7 cellular contexts compared by ENCODE assay signal in genomic region chr7:16421333-16422099, GRCh38. TPM values are rescaled to one million over a fixed set of nuclear protein-coding genes. Genes with fewer than 3 reads are reported as not detected.
DNase-seq lines count a peak whose midpoint lies in the region; ATAC-seq lines count a peak whose summit lies in the region.

CRPPA (minus strand) TSS chr7:16421538; CDS start chr7:16421322, 216 bp downstream.

- H3K27ac ChIP-seq in esophagus (ENCODE audit: low read depth in 2 of 2, low read length in 1 of 2) (peak within 1 kb of the TSS; percentile 96), muscle layer of colon (ENCODE audit: low read depth, low read length) (peak within 1 kb of the TSS; percentile 94), substantia nigra (ENCODE audit: low read depth, low read length, poor library complexity, severe bottlenecking) (peak within 1 kb of the TSS; percentile 97)

- 7 to 10% methylated on average over 31 to 49 of the region's 49 CpGs for WGBS in esophagus, 2 donors

- H3K27me3 ChIP-seq in esophagus (ENCODE audit: control insufficient read depth in 1 of 2, insufficient read depth in 2 of 2, low read length in 2 of 2), result no peaks in the 10 kb centered on the region
- H3K27me3 ChIP-seq in muscle layer of colon (ENCODE audit: control insufficient read depth in 1 of 2, insufficient read depth in 2 of 2, low read length in 2 of 2), result no peaks in the 10 kb centered on the region

- H3K9ac ChIP-seq in muscle layer of colon (ENCODE audit: low read length), result peak within 1 kb of the TSS; percentile 59

- H3K9me3 ChIP-seq in esophagus (ENCODE audit: control insufficient read depth in 2 of 2, insufficient read depth in 1 of 2, low read depth in 1 of 2, low read length in 1 of 2), result no peaks in the 10 kb centered on the region
- H3K9me3 ChIP-seq in muscle layer of colon (ENCODE audit: low read length), result no peaks in the 10 kb centered on the region

- H3K36me3 ChIP-seq in esophagus (ENCODE audit: control insufficient read depth in 2 of 2, insufficient read depth in 2 of 2, low read length in 1 of 2), result no peaks in the 10 kb centered on the region
- H3K36me3 ChIP-seq in muscle layer of colon (ENCODE audit: insufficient read depth, low read length), result no peaks in the 10 kb centered on the region

- DNase-seq in NCI-H2171 treated with DMSO at 0.1 percent for 48 hours (lab: John Stamatoyannopoulos, UW) (peak; percentile 47), substantia nigra (lab: John Stamatoyannopoulos, UW) (peak in 35 of 49 donors; percentile 9 to 78 (median 57))
- DNase-seq in activated CD8-positive, alpha-beta memory T cell treated with anti-CD3 and anti-CD28 coated beads, Interleukin-2, amount 50 U/mL, for 48 hours, result peak; percentile 73

- H3K4me3 ChIP-seq in esophagus (ENCODE audit: low read depth in 1 of 2, low read length in 2 of 2), result peak within 1 kb of the TSS; percentile 62 to 81
- peak within 1 kb of the TSS; percentile 47 to 65 for H3K4me3 ChIP-seq in muscle layer of colon (ENCODE audit: low read depth in 1 of 2, low read length in 2 of 2)

- ATAC-seq in GM18858 (IDR thresholded peaks at IDR 0.05; ENCODE audit: unreplicated experiment) (peak; percentile 26), HG02840 (IDR thresholded peaks at IDR 0.05; ENCODE audit: low FRiP score, unreplicated experiment) (peak; percentile 35)

- H3K4me1 ChIP-seq in esophagus (ENCODE audit: control insufficient read depth in 2 of 2, insufficient read depth in 2 of 2, low read length in 1 of 2) (no peaks in the 10 kb centered on the region), muscle layer of colon (ENCODE audit: insufficient read depth, low read length) (peaks cover 24% of the 10 kb centered on the region)

RNA-seq across cellular contexts. Expression of gene CRPPA, which starts in this region (rescaled TPM):
- under 1 TPM; 0.12 to 0.22 TPM for polyA plus RNA-seq in esophagus

Comparison
In these comparisons a context has a peak if more than half of its experiments do, and no peak if none do; other contexts are left out.
1. Peak in every context shown above with its lines: DNase-seq, ATAC-seq, H3K4me3 ChIP-seq and H3K27ac ChIP-seq.